11 cellular contexts compared by ENCODE assay signal in the genomic region with DNA sequence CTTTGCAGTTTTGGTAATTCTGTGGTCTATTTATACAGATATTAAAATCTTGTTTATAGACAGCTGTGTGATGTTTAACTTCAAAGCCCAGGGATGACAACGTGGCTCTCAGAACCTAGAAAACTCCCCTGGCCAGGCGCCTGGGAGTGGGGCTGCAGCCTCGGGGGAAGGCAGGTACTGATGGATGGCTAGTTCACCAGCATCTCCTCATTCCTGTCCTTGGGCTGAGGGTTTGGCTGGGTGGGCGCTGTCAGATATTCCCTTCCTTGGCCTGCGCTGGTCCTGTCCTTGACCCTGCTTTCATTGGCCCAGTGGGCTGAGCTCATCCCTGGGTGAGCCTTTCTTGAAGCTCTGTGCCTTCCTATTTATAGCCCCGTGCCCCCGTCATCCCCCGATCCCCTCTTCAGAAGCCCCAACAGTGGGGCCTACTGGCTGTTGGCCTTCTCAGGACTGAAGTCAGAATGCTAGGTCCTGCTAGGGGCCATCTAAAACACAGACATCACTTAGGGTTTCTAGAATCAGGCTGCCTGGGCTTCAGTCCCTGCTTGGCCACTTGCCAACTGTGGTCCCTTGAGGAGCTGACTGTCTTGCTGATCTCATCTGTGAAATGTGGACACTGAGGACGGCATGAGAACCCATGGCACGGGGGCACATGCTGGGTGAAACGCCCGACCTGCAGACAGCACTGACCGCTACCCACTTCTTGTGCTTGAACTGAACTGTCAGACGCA. TPM values are rescaled to one million over a fixed set of nuclear protein-coding genes. Genes with fewer than 3 reads are reported as not detected.
DNase-seq lines count a peak whose midpoint lies in the region; ATAC-seq and TF ChIP-seq lines count a peak whose summit lies in the region.
"Had no signal": no experiment of that assay in that cellular context is flagged by ENCODE, and none has a peak within 500 bp of the region (broad histone marks: within the 10 kb centered on the region; RNA-seq: fewer than 3 reads in every experiment).

No MANE protein-coding gene starts in this region.

- H3K79me2 ChIP-seq in DOHH2 (ENCODE audit: control insufficient read depth, low read length): no peaks in the 10 kb centered on the region

- TF ChIP-seq POLR2A in heart left ventricle (IDR thresholded peaks at IDR 0.05): no peak

- 73 to 82% (median 77%) methylated on average over 11 to 14 of the region's 14 CpGs for WGBS in heart left ventricle, 4 donors

- ATAC-seq in RWPE2 (ENCODE audit: low read depth): no peak
- peak in 1 of 4 donors; percentile 3 for ATAC-seq in heart left ventricle
- peak; percentile 41 for ATAC-seq in sciatic nerve
- no peak for ATAC-seq in HG03139 (IDR thresholded peaks at IDR 0.05; ENCODE audit: unreplicated experiment)

- no peaks in the 10 kb centered on the region for H3K9me2 ChIP-seq in DOHH2 (replicated peaks; ENCODE audit: control insufficient read depth, low read length)

- intact Hi-C loops in heart left ventricle (cut with DNase I): loop anchor here in 3 of 10 donors (10.0 kb wide), 1 partner anchor 152 kb away; no protein-coding TSS in a partner anchor
- intact Hi-C loops in sciatic nerve (cut with DNase I): no loop called here

- no peak overlapping the region for H3K4me3 ChIP-seq in DOHH2 (ENCODE audit: low read length)
- no peak overlapping the region for H3K4me3 ChIP-seq in RWPE2 (ENCODE audit: severe bottlenecking)
- no peak overlapping the region for H3K4me3 ChIP-seq in heart left ventricle
- H3K4me3 ChIP-seq: MG63, pancreas had no signal

- H3K9me3 ChIP-seq in DOHH2 (ENCODE audit: control insufficient read depth, insufficient read depth, low read length) (no peaks in the 10 kb centered on the region), RWPE2 (ENCODE audit: severe bottlenecking) (no peaks in the 10 kb centered on the region), heart left ventricle (no peaks in the 10 kb centered on the region)
- H3K9me3 ChIP-seq: MG63, pancreas had no signal

- peaks cover 13% of the 10 kb centered on the region for H3F3A ChIP-seq in DOHH2 (ENCODE audit: control insufficient read depth, insufficient read depth)

- no peaks in the 10 kb centered on the region for H4K20me1 ChIP-seq in DOHH2 (ENCODE audit: control insufficient read depth, insufficient read depth, low read depth, low read length)

- H3K36me3 ChIP-seq in DOHH2 (ENCODE audit: control insufficient read depth, low read length): peaks cover 72% of the 10 kb centered on the region
- peaks cover 59% of the 10 kb centered on the region for H3K36me3 ChIP-seq in RWPE2 (ENCODE audit: low read depth)
- H3K36me3 ChIP-seq in heart left ventricle: peaks cover 0 to 90% (median 75%) of the 10 kb centered on the region in 9 donors

- H3K27ac ChIP-seq in DOHH2 (ENCODE audit: low read depth, low read length) (no peak overlapping the region), RWPE2 (ENCODE audit: poor library complexity, severe bottlenecking) (no peak overlapping the region), heart left ventricle (peak overlapping the region in 6 of 12 donors; percentile 7 to 65 (median 46))
- H3K27ac ChIP-seq: pancreas had no signal

- H3K27me3 ChIP-seq in DOHH2 (ENCODE audit: control insufficient read depth, low read length) (no peaks in the 10 kb centered on the region), RWPE2 (ENCODE audit: insufficient read depth, poor library complexity, severe bottlenecking) (no peaks in the 10 kb centered on the region), heart left ventricle (no peaks in the 10 kb centered on the region)
- H3K27me3 ChIP-seq: MG63, pancreas had no signal

- no peak overlapping the region for H3K4me2 ChIP-seq in DOHH2 (ENCODE audit: low read length)

- peak; percentile 53 for TF ChIP-seq CTCF in DOHH2 (IDR thresholded peaks at IDR 0.05; ENCODE audit: low read depth, low read length, poor library complexity, severe bottlenecking)
- peak; percentile 57 for TF ChIP-seq CTCF in RWPE2 (IDR thresholded peaks at IDR 0.05; ENCODE audit: poor library complexity, severe bottlenecking)
- peak in 2 of 12 donors; percentile 3 to 31 for TF ChIP-seq CTCF in heart left ventricle (IDR thresholded peaks at IDR 0.05)

- DNase-seq in RWPE2 (ENCODE audit: low spot score): no peak
- DNase-seq in heart left ventricle: peak; percentile 55 to 79 (median 67)
- DNase-seq in sciatic nerve (ENCODE audit: low spot score): peak; percentile 82
- DNase-seq in mucosa of gallbladder (ENCODE audit: low spot score): no peak
- no peak for DNase-seq in stimulated activated CD4-positive, alpha-beta T cell treated with anti-CD3 and anti-CD28 coated beads, Interleukin-4, amount 100 ng/mL, for 24 hours
- DNase-seq in ureter (ENCODE audit: low spot score): no peak
- DNase-seq: activated gamma-delta T cell had no signal

- H3K4me1 ChIP-seq in DOHH2 (ENCODE audit: control insufficient read depth, low read length): no peaks in the 10 kb centered on the region
- no peaks in the 10 kb centered on the region for H3K4me1 ChIP-seq in RWPE2 (ENCODE audit: insufficient read depth, poor library complexity, severe bottlenecking)
- H3K4me1 ChIP-seq in heart left ventricle: peaks cover 0 to 22% (median 12%) of the 10 kb centered on the region in 12 donors
- H3K4me1 ChIP-seq: pancreas had no signal

RNA-seq across cellular contexts. Expression of a gene that starts 20.9 kb away (rescaled TPM):
- 10 to 100 TPM; 27.3 to 42.7 (median 36.5) TPM for total RNA-seq in heart left ventricle
- polyA plus RNA-seq in heart left ventricle: 10 to 100 TPM; 29.5 to 33.6 TPM
- 158 TPM for total RNA-seq in sciatic nerve
- total RNA-seq in mucosa of gallbladder: 186 TPM
- 317 TPM for total RNA-seq in ureter

RNA-seq across cellular contexts. Expression of a gene that starts 29.2 kb away (rescaled TPM):
- total RNA-seq in heart left ventricle: 10 to 100 TPM; 29.2 to 49.5 (median 31.6) TPM
- polyA plus RNA-seq in heart left ventricle: 10 to 100 TPM; 27.7 to 61.3 TPM
- total RNA-seq in sciatic nerve: 25.5 TPM
- 67.3 TPM for total RNA-seq in mucosa of gallbladder
- 58.2 TPM for total RNA-seq in ureter

RNA-seq across cellular contexts. Expression of a gene that starts 59.7 kb away (rescaled TPM):
- total RNA-seq in heart left ventricle (10 to 100 TPM; 15.1 to 30.4 (median 22.6) TPM), sciatic nerve (46.4 TPM), mucosa of gallbladder (28.2 TPM), ureter (52.1 TPM)
- polyA plus RNA-seq in heart left ventricle: 10 to 100 TPM; 10.6 to 35.1 TPM

RNA-seq across cellular contexts. Expression of a gene that starts 59.8 kb away (rescaled TPM):
- total RNA-seq in heart left ventricle: 10 to 100 TPM in 6 of 9 donors, 1 to 10 TPM in 3; 8.2 to 14.8 (median 10.6) TPM
- polyA plus RNA-seq in heart left ventricle: 10 to 100 TPM in 1 of 2 donors, 1 to 10 TPM in 1; 7.8 to 15.6 TPM
- total RNA-seq in sciatic nerve: 9.6 TPM
- total RNA-seq in mucosa of gallbladder: 18.2 TPM
- total RNA-seq in ureter: 14.2 TPM

Comparison
In these comparisons a context has a peak if more than half of its experiments do, and no peak if none do; other contexts are left out.
1. DNase-seq: peak in heart left ventricle (5 of 5) and sciatic nerve (single experiment); none in RWPE2 (single experiment), mucosa of gallbladder (single experiment), stimulated activated CD4-positive, alpha-beta T cell treated with anti-CD3 and anti-CD28 coated beads, Interleukin-4, amount 100 ng/mL, for 24 hours (single experiment) and ureter (single experiment).